In the genomic region with DNA sequence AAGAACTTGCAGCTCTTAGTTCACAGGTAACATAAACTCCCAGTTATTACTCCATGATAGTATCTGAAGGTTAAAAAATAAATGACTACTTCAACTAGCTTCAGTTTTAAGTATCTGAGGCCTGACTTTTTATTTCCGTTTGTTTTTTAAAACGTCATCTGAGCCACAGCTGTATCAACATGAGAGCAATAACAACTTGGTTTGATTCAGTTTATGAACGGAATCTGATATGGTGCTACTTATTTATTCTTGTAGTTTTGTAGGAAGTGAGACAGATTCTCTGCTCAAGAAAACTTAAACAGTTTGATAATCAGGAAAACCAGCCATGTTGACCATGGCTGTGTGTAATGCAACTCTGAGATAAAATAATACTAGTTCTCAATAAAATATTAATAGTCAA, we compare ENCODE assay signal across 24 cellular contexts. TPM values are rescaled to one million over a fixed set of nuclear protein-coding genes. Genes with fewer than 3 reads are reported as not detected.
DNase-seq lines count a peak whose midpoint lies in the region; ATAC-seq, FAIRE-seq and TF ChIP-seq lines count a peak whose summit lies in the region.
"Had no signal": no experiment of that assay in that cellular context is flagged by ENCODE, and none has a peak within 500 bp of the region (broad histone marks: within the 10 kb centered on the region; RNA-seq: fewer than 3 reads in every experiment).

No MANE protein-coding gene starts in this region.

- peak; percentile 91 for FAIRE-seq in islet of Langerhans (lab: Jason Lieb, UNC)
- FAIRE-seq: A549 had no signal

- TF ChIP-seq POLR2A in heart left ventricle (IDR thresholded peaks at IDR 0.05): no peak

- no peak for DNase-seq in heart left ventricle
- no peak for DNase-seq in Right ventricle myocardium superior
- peak; percentile 59 for DNase-seq in brain microvascular endothelial cell
- peak; percentile 68 for DNase-seq in smooth muscle cell of the brain vasculature (ENCODE audit: low read depth, low spot score)
- DNase-seq in GM13976 (ENCODE audit: low spot score): no peak
- no peak for DNase-seq in DMS79 (lab: John Stamatoyannopoulos, UW)
- DNase-seq in NCI-H526 (lab: John Stamatoyannopoulos, UW): no peak
- DNase-seq: activated CD4-positive, alpha-beta T cell treated with anti-CD3 and anti-CD28 coated beads for 1 hour; activated CD8-positive, alpha-beta memory T cell treated with anti-CD3 and anti-CD28 coated beads for 24 hours; activated naive CD4-positive, alpha-beta T cell treated with Interleukin-2 at 50 U/mL for 16 hours; activated T-cell treated with anti-CD3 and anti-CD28 coated beads, Interleukin-2, amount 50 U/mL, for 4 hours; Caco-2; cerebellar nuclear complex; endodermal cell; islet precursor cell; naive thymus-derived CD4-positive, alpha-beta T cell; NCI-H1436 treated with DMSO at 0.1 percent for 48 hours; NCI-H345; ovary; right lobe of liver had no signal

- in situ Hi-C loops in brain microvascular endothelial cell (cut with HindIII; ENCODE audit: low pct_ligation_motif_present, low sequenced_read_pairs) (no loop called here), GM13976 (cut with MboI; ENCODE audit: low sequenced_read_pairs, unreplicated experiment) (no loop called here)

- intact Hi-C loops in heart left ventricle (cut with DNase I) (loop anchor here in 1 of 10 donors (10.0 kb wide), 1 partner anchor 309 kb away; no protein-coding TSS in a partner anchor), Right ventricle myocardium superior (cut with DNase I) (no loop called here)

- H3K4me1 ChIP-seq in heart left ventricle: peaks cover 0 to 37% (median 11%) of the 10 kb centered on the region in 12 donors

- H3K36me3 ChIP-seq in heart left ventricle (peaks cover 0 to 51% (median 45%) of the 10 kb centered on the region in 9 donors), brain microvascular endothelial cell (replicated peaks) (peaks cover 10% of the 10 kb centered on the region)
- H3K36me3 ChIP-seq: ovary had no signal

- no peak for TF ChIP-seq CTCF in heart left ventricle (IDR thresholded peaks at IDR 0.05)
- TF ChIP-seq CTCF in brain microvascular endothelial cell (IDR thresholded peaks at IDR 0.05; ENCODE audit: low read depth, low read length, missing control alignments): no peak
- no peak for TF ChIP-seq CTCF in GM13976 (IDR thresholded peaks at IDR 0.05; ENCODE audit: borderline replicate concordance, control extremely low read depth, extremely low read depth, insufficient read depth, missing control alignments)

- H3K4me3 ChIP-seq in heart left ventricle (no peak overlapping the region), brain microvascular endothelial cell (ENCODE audit: low read depth, low read length) (no peak overlapping the region)
- H3K4me3 ChIP-seq: A549, ovary, right lobe of liver had no signal

- 59 to 69% (median 62%) methylated on average over 3 of the region's 3 CpGs for WGBS in heart left ventricle, 4 donors

- H3K27me3 ChIP-seq in heart left ventricle (no peaks in the 10 kb centered on the region), brain microvascular endothelial cell (replicated peaks) (no peaks in the 10 kb centered on the region)
- H3K27me3 ChIP-seq: ovary, right lobe of liver had no signal

- peak overlapping the region in 7 of 12 donors; percentile 6 to 56 (median 22) for H3K27ac ChIP-seq in heart left ventricle
- peak overlapping the region; percentile 71 for H3K27ac ChIP-seq in brain microvascular endothelial cell
- H3K27ac ChIP-seq: A549, ovary, right lobe of liver, RWPE1 had no signal

- ATAC-seq in heart left ventricle (peak in 2 of 4 donors; percentile 40 to 58), Right ventricle myocardium superior (ENCODE audit: poor library complexity) (no peak)
- ATAC-seq: A549; activated T-cell treated with anti-CD3 and anti-CD28 coated beads, Interleukin-2, amount 50 U/mL, for 4 hours; naive thymus-derived CD4-positive, alpha-beta T cell; right lobe of liver; stimulated activated effector memory CD8-positive, alpha-beta T cell treated with anti-CD3 and anti-CD28 coated beads, Interleukin-12 subunit alpha, Interleukin-12 subunit beta, amount 100 ng/mL, for 72 hours had no signal

- no peaks in the 10 kb centered on the region for H3K9me3 ChIP-seq in heart left ventricle
- H3K9me3 ChIP-seq: A549, Caco-2, ovary, right lobe of liver had no signal

RNA-seq across cellular contexts. Expression of gene NAB1, which starts 34.9 kb away (rescaled TPM):
- total RNA-seq in heart left ventricle: 10 to 100 TPM; 20.4 to 41.8 (median 31.3) TPM
- 10 to 100 TPM; 10.1 to 16.6 TPM for polyA plus RNA-seq in heart left ventricle
- total RNA-seq in Right ventricle myocardium superior: 26.9 TPM

Comparison
In these comparisons a context has a peak if more than half of its experiments do, and no peak if none do; other contexts are left out.
1. DNase-seq: peak in brain microvascular endothelial cell (single experiment) and smooth muscle cell of the brain vasculature (single experiment); none in heart left ventricle (0 of 5), Right ventricle myocardium superior (single experiment), GM13976 (single experiment), DMS79 (single experiment) and NCI-H526 (0 of 2).